Comparison of ENCODE assay signal across 16 cellular contexts in genomic region chr6:28824793-28825731, GRCh38.
DNase-seq lines count a peak whose midpoint lies in the region; ATAC-seq, FAIRE-seq and TF ChIP-seq lines count a peak whose summit lies in the region.
"Had no signal": no experiment of that assay in that cellular context is flagged by ENCODE, and none has a peak within 500 bp of the region (broad histone marks: within the 10 kb centered on the region; RNA-seq: fewer than 3 reads in every experiment).

No MANE protein-coding gene starts in this region.

- H3K36me3 ChIP-seq in H7 (replicated peaks; ENCODE audit: control insufficient read depth, insufficient read depth, low read length) (no peaks in the 10 kb centered on the region), keratinocyte (ENCODE audit: control insufficient read depth in 2 of 2, extremely low read depth in 1 of 2, insufficient read depth in 2 of 2, low read length in 2 of 2) (no peaks in the 10 kb centered on the region), ascending aorta (no peaks in the 10 kb centered on the region)
- H3K36me3 ChIP-seq: pancreas had no signal

- H3K4me1 Mint-ChIP-seq in WTC11, result peaks cover 16% of the 10 kb centered on the region

- H3K4me3 Mint-ChIP-seq in WTC11, result peak overlapping the region; percentile 81
- H3K4me3 Mint-ChIP-seq: activated naive CD4-positive, alpha-beta T cell treated with anti-CD3 and anti-CD28 coated beads, Interleukin-2, amount 50 U/mL, for 24 hours; CD8-positive, alpha-beta T cell had no signal

- 0 out of 3 replicates have a peak overlapping the region, but pooled peaks have one; percentile 5 for H3K4me3 ChIP-seq in A549
- peak overlapping the region; percentile 11; the same call in 1 of the 2 replicates for H3K4me3 ChIP-seq in H7 (ENCODE audit: insufficient read depth, low read depth, low read length)
- H3K4me3 ChIP-seq in keratinocyte (ENCODE audit: control insufficient read depth in 2 of 3, extremely low read depth in 1 of 3, insufficient read depth in 2 of 3, low read depth in 1 of 3, low read length in 3 of 3), result peak overlapping the region; percentile 4 to 65 (median 11)
- H3K4me3 ChIP-seq in ascending aorta, result no peak overlapping the region
- H3K4me3 ChIP-seq: pancreas had no signal

- H3K4me2 ChIP-seq in A549 (peak overlapping the region; percentile 59), keratinocyte (ENCODE audit: control insufficient read depth, extremely low read depth, insufficient read depth, low read depth, low read length) (peak overlapping the region; percentile 75)

- H3K79me2 ChIP-seq in keratinocyte (ENCODE audit: control insufficient read depth, insufficient read depth, low read length), result no peaks in the 10 kb centered on the region

- H3K4me1 ChIP-seq in A549 (no peaks in the 10 kb centered on the region), keratinocyte (ENCODE audit: control insufficient read depth, extremely low read depth, insufficient read depth, low read length) (peaks cover 10% of the 10 kb centered on the region), ascending aorta (no peaks in the 10 kb centered on the region)
- H3K4me1 ChIP-seq: pancreas had no signal

- peaks cover 94% of the 10 kb centered on the region for H3K27me3 Mint-ChIP-seq in WTC11 (ENCODE audit: low read depth)

- CTCF ChIA-PET in A549 (lab: Yijun Ruan, JAX) (interaction anchor here (0.8 to 4.0 kb wide), 3 partner anchors 12 to 191 kb away, joined by 3 to 24 read pairs (median 3); no protein-coding TSS in a partner anchor), WTC11 (lab: Charles Lee) (interaction anchor here (0.7 to 3.2 kb wide), 8 partner anchors 13 to 235 kb away, joined by 3 to 26 read pairs (median 5); partner anchors contain the start of gene TRIM27)

- TF ChIP-seq EP300 in A549 (IDR thresholded peaks at IDR 0.05), result no peak

- H3K27ac ChIP-seq in A549, result no peak overlapping the region
- H3K27ac ChIP-seq in keratinocyte (ENCODE audit: control insufficient read depth, insufficient read depth, low read length), result no peak overlapping the region
- no peak overlapping the region for H3K27ac ChIP-seq in ascending aorta
- H3K27ac ChIP-seq: pancreas had no signal

- no peaks in the 10 kb centered on the region for H3K36me3 Mint-ChIP-seq in WTC11
- H3K36me3 Mint-ChIP-seq: CD8-positive, alpha-beta T cell had no signal

- dilution Hi-C loops in keratinocyte (cut with MboI; ENCODE audit: extremely low pct_ligation_motif_present, low sequenced_read_pairs), result no loop called here

- no peak for DNase-seq in A549 (ENCODE audit: low read depth in 1 of 2, low spot score in 1 of 2)
- peak; percentile 30 for DNase-seq in H7
- no peak for DNase-seq in WTC11 (ENCODE audit: low spot score)
- DNase-seq in keratinocyte (ENCODE audit: low read depth, low spot score), result no peak
- DNase-seq in globus pallidus (ENCODE audit: low spot score), result no peak
- DNase-seq in ascending aorta (ENCODE audit: low spot score in 2 of 2), result no peak
- DNase-seq in NCI-H146 (lab: John Stamatoyannopoulos, UW), result no peak
- DNase-seq: activated CD4-positive, alpha-beta T cell treated with anti-CD3 and anti-CD28 coated beads for 1 hour; CD8-positive, alpha-beta T cell; kidney; NCI-H2227 treated with DMSO at 0.1 percent for 48 hours; pancreas; Right ventricle myocardium superior had no signal

- H3K9ac ChIP-seq in keratinocyte (ENCODE audit: control insufficient read depth, extremely low read depth, insufficient read depth, low read length), result no peak overlapping the region

- POLR2A ChIA-PET in A549 (lab: Yijun Ruan, JAX) (no interaction called here), WTC11 (lab: Charles Lee) (interaction anchor here (0.6 to 0.7 kb wide), 2 partner anchors 13 to 35 kb away, joined by 3 read pairs; no protein-coding TSS in a partner anchor)

- ATAC-seq in A549 (peak in 1 of 2 experiments; percentile 40; a peak in 1 of 6 replicates), WTC11 (peak; percentile 80), GM21367 (IDR thresholded peaks at IDR 0.05; ENCODE audit: unreplicated experiment) (no peak)
- ATAC-seq: CD8-positive, alpha-beta T cell; pancreas had no signal

- no peak for TF ChIP-seq POLR2A in A549 (IDR thresholded peaks at IDR 0.05; ENCODE audit: low read length)

- H3K27me3 ChIP-seq in H7 (ENCODE audit: control insufficient read depth, insufficient read depth, low read length) (peaks cover 80% of the 10 kb centered on the region), keratinocyte (ENCODE audit: control insufficient read depth, extremely low read depth, insufficient read depth, low read length) (peaks cover 40% of the 10 kb centered on the region), ascending aorta (peaks cover 7% of the 10 kb centered on the region)

- TF ChIP-seq RAD21 in A549 (conservative IDR thresholded peaks at IDR 0.05 in 1 of 2, IDR thresholded peaks at IDR 0.05 in 1 of 2), result no peak

- no peaks in the 10 kb centered on the region for H3K9me1 ChIP-seq in keratinocyte (ENCODE audit: control insufficient read depth, extremely low read depth, insufficient read depth, low read length)

- no peaks in the 10 kb centered on the region for H4K20me1 ChIP-seq in keratinocyte (ENCODE audit: control insufficient read depth, extremely low read depth, insufficient read depth, low read length)

- H2AFZ ChIP-seq in keratinocyte (ENCODE audit: control insufficient read depth, low read length), result peak overlapping the region; percentile 39

- no peak overlapping the region for H3K27ac Mint-ChIP-seq in WTC11
- H3K27ac Mint-ChIP-seq: activated naive CD4-positive, alpha-beta T cell treated with anti-CD3 and anti-CD28 coated beads, Interleukin-2, amount 50 U/mL, for 24 hours; CD8-positive, alpha-beta T cell had no signal

- WGBS in A549 (ENCODE audit: missing lambda C conversion rate), result 46% methylated on average over 33 of the region's 34 CpGs

- FAIRE-seq in A549 (lab: Jason Lieb, UNC) (no peak), keratinocyte (lab: Jason Lieb, UNC) (no peak)
- FAIRE-seq: endometrium, kidney, pancreas had no signal

- H3K9me3 ChIP-seq in A549 (no peaks in the 10 kb centered on the region), keratinocyte (ENCODE audit: control insufficient read depth, low read depth, low read length) (no peaks in the 10 kb centered on the region), ascending aorta (no peaks in the 10 kb centered on the region)
- H3K9me3 ChIP-seq: pancreas had no signal

- TF ChIP-seq CTCF in A549 (IDR thresholded peaks at IDR 0.05), result no peak
- TF ChIP-seq CTCF in WTC11 (IDR thresholded peaks at IDR 0.05), result no peak
- TF ChIP-seq CTCF in keratinocyte (optimal IDR thresholded peaks at IDR 0.05 in 1 of 3, IDR thresholded peaks at IDR 0.05 in 1 of 3, conservative IDR thresholded peaks at IDR 0.05 in 1 of 3; ENCODE audit: extremely low read depth in 1 of 3, insufficient read depth in 2 of 3, low read length in 3 of 3), result no peak
- TF ChIP-seq CTCF in ascending aorta (IDR thresholded peaks at IDR 0.05), result no peak

- no peaks in the 10 kb centered on the region for H3K9me3 Mint-ChIP-seq in WTC11
- H3K9me3 Mint-ChIP-seq: activated naive CD4-positive, alpha-beta T cell treated with anti-CD3 and anti-CD28 coated beads, Interleukin-2, amount 50 U/mL, for 24 hours; CD8-positive, alpha-beta T cell had no signal

- intact Hi-C loops in ascending aorta (cut with DNase I), result no loop called here

TF ChIP-seq in A549, 52 proteins besides CTCF, POLR2A, EP300 and RAD21:
- TF ChIP-seq HOXB5 (CRISPR knock-in tag; IDR thresholded peaks at IDR 0.05) (no peak), FOSB (CRISPR knock-in tag; IDR thresholded peaks at IDR 0.05) (no peak), CEBPB (IDR thresholded peaks at IDR 0.05) (no peak), CBX2 (IDR thresholded peaks at IDR 0.05; ENCODE audit: borderline replicate concordance, low read depth) (no peak)
- TF ChIP-seq, protein P1, sequence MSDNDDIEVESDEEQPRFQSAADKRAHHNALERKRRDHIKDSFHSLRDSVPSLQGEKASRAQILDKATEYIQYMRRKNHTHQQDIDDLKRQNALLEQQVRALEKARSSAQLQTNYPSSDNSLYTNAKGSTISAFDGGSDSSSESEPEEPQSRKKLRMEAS (IDR thresholded peaks at IDR 0.05), result no peak
TF ChIP-seq in A549: peak in this region for 0.

TF ChIP-seq in WTC11, 78 proteins besides CTCF, POLR2A, EP300 and RAD21:
- peak; percentile 83 for TF ChIP-seq USF2 (CRISPR knock-in tag; IDR thresholded peaks at IDR 0.05)
- no peak for TF ChIP-seq RELA (CRISPR knock-in tag; IDR thresholded peaks at IDR 0.05; ENCODE audit: borderline replicate concordance)
- TF ChIP-seq, protein P2, sequence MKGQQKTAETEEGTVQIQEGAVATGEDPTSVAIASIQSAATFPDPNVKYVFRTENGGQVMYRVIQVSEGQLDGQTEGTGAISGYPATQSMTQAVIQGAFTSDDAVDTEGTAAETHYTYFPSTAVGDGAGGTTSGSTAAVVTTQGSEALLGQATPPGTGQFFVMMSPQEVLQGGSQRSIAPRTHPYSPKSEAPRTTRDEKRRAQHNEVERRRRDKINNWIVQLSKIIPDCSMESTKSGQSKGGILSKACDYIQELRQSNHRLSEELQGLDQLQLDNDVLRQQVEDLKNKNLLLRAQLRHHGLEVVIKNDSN (CRISPR knock-in tag; IDR thresholded peaks at IDR 0.05), result peak; percentile 80
- TF ChIP-seq NFE2L1 (CRISPR knock-in tag; IDR thresholded peaks at IDR 0.05), result no peak
- TF ChIP-seq, protein P1 (CRISPR knock-in tag; IDR thresholded peaks at IDR 0.05), result peak; percentile 37; the same call in 1 of the 2 replicates
- TF ChIP-seq ETV6 (CRISPR knock-in tag; IDR thresholded peaks at IDR 0.05), result 0 out of 2 replicates have a peak, but pooled peaks have one; percentile 35
- TF ChIP-seq ESRRA (CRISPR knock-in tag; IDR thresholded peaks at IDR 0.05; ENCODE audit: borderline replicate concordance), result no peak
- no peak for TF ChIP-seq ZNF263 (CRISPR knock-in tag; IDR thresholded peaks at IDR 0.05; ENCODE audit: low read depth)
- TF ChIP-seq HMGA2 (CRISPR knock-in tag; IDR thresholded peaks at IDR 0.05), result no peak

Comparison
In these comparisons a context has a peak if more than half of its experiments do, and no peak if none do; other contexts are left out.
1. H3K4me3 ChIP-seq: peak in A549 (single experiment), H7 (single experiment) and keratinocyte (3 of 3); none in ascending aorta (0 of 2).